In the genomic region with DNA sequence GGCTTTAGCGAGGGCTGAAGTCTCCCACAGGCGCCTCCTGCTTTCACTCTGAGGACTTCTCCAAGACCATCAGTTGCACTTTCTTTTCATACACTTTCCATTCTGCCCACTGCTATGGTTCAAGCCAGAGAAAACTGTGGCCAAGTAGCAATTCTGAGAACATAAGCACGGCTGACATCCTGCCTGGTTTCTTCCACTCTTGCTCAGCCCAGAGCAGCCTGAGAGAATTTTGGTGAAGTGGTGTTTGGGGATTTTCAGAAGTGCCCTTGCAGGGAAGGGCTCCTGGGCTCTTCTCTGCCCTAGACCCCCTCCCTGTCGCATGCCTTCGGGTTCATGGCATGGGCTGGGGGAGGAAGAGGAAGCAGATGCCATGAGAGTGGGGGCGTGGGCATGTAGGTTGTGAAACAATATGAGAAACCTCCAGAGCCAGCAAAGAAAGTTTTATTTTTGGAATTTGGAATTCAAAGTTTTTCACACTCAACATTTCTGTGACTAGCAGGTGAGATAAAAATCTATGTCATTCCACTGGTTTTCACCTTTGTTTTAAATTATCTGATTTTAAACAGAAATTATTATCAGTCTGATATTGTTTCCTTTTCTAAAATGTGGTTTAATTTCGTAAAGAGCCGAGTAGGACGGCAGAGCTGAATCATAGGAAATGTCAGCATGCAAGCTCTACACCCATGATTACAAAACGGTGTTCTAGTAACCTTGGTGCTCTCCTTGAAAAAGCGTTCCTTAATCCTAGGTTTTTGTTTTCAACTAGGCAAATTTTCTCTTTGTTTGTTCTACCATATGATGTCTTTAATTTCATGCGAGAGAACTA, we compare ENCODE assay signal across 11 cellular contexts. TPM values are rescaled to one million over a fixed set of nuclear protein-coding genes. Genes with fewer than 3 reads are reported as not detected.
DNase-seq lines count a peak whose midpoint lies in the region; ATAC-seq lines count a peak whose summit lies in the region.
"Had no signal": no experiment of that assay in that cellular context is flagged by ENCODE, and none has a peak within 500 bp of the region (broad histone marks: within the 10 kb centered on the region; RNA-seq: fewer than 3 reads in every experiment).

No MANE protein-coding gene starts in this region.

- peaks cover 56% of the 10 kb centered on the region for H3K4me1 Mint-ChIP-seq in activated CD4-positive, alpha-beta memory T cell treated with anti-CD3 and anti-CD28 coated beads for 36 hours (ENCODE audit: low read depth)

- peak; percentile 74 for DNase-seq in activated CD4-positive, alpha-beta memory T cell treated with anti-CD3 and anti-CD28 coated beads for 36 hours
- DNase-seq in head of caudate nucleus = peak in 37 of 42 donors; percentile 2 to 58 (median 25)
- DNase-seq in stimulated activated CD4-positive, alpha-beta T cell treated with anti-CD3 and anti-CD28 coated beads, Interleukin-4, amount 100 ng/mL, for 48 hours (ENCODE audit: low read depth in 2 of 2) = peak; percentile 21 to 45
- DNase-seq in 8988T = no peak
- no peak for DNase-seq in EL
- DNase-seq in NCI-H1092 (lab: John Stamatoyannopoulos, UW) = no peak
- no peak for DNase-seq in HAP-1 (ENCODE audit: low spot score in 2 of 2)

- in situ Hi-C loops in HAP-1 (cut with MboI; ENCODE audit: low sequenced_read_pairs) = no loop called here

- CTCF ChIA-PET in activated CD4-positive, alpha-beta memory T cell treated with anti-CD3 and anti-CD28 coated beads for 36 hours (lab: Charles Lee) = interaction anchor here (0.6 to 1.4 kb wide), 4 partner anchors 29 to 50 kb away, joined by 3 read pairs; no protein-coding TSS in a partner anchor

- H3K9me3 Mint-ChIP-seq in activated CD4-positive, alpha-beta memory T cell treated with anti-CD3 and anti-CD28 coated beads for 36 hours = peaks cover 40% of the 10 kb centered on the region

- peak overlapping the region; percentile 70 for H3K4me3 Mint-ChIP-seq in activated CD4-positive, alpha-beta memory T cell treated with anti-CD3 and anti-CD28 coated beads for 36 hours

- H3K4me1 ChIP-seq in HAP-1 = no peaks in the 10 kb centered on the region

- H3K4me3 ChIP-seq in HAP-1 = no peak overlapping the region
- H3K4me3 ChIP-seq: dorsolateral prefrontal cortex had no signal

- no peaks in the 10 kb centered on the region for H3K9me3 ChIP-seq in HAP-1

- H3K27me3 ChIP-seq in HAP-1 (ENCODE audit: low read depth) = no peaks in the 10 kb centered on the region

- no peaks in the 10 kb centered on the region for H3K27me3 Mint-ChIP-seq in activated CD4-positive, alpha-beta memory T cell treated with anti-CD3 and anti-CD28 coated beads for 36 hours
- H3K27me3 Mint-ChIP-seq: progenitor cell of endocrine pancreas had no signal

- peak; percentile 60 for ATAC-seq in GM21381 (IDR thresholded peaks at IDR 0.05; ENCODE audit: unreplicated experiment)

- intact Hi-C loops in activated CD4-positive, alpha-beta memory T cell treated with anti-CD3 and anti-CD28 coated beads for 36 hours (cut with micrococcal nuclease) = loop anchor here (1.0 to 10.0 kb wide), 9 partner anchors 28 to 267 kb away; partner anchors contain the start of gene TNFSF8
- intact Hi-C loops in head of caudate nucleus (cut with DNase I) = no loop called here

- peak overlapping the region; percentile 98 for H3K27ac Mint-ChIP-seq in activated CD4-positive, alpha-beta memory T cell treated with anti-CD3 and anti-CD28 coated beads for 36 hours
- H3K27ac Mint-ChIP-seq: progenitor cell of endocrine pancreas had no signal

- POLR2A ChIA-PET in activated CD4-positive, alpha-beta memory T cell treated with anti-CD3 and anti-CD28 coated beads for 36 hours (lab: Charles Lee) = interaction anchor here (0.9 to 1.7 kb wide), 7 partner anchors 12 to 261 kb away, joined by 3 to 6 read pairs (median 4); partner anchors contain the start of gene TNFSF8

- peaks cover 31% of the 10 kb centered on the region for H3K36me3 Mint-ChIP-seq in activated CD4-positive, alpha-beta memory T cell treated with anti-CD3 and anti-CD28 coated beads for 36 hours

- H3K36me3 ChIP-seq in HAP-1 (replicated peaks) = no peaks in the 10 kb centered on the region

RNA-seq across cellular contexts. Expression of gene TNFSF8, which starts 27.8 kb away (rescaled TPM):
- 10 to 100 TPM; 37.9 to 38.7 TPM for total RNA-seq in activated CD4-positive, alpha-beta memory T cell treated with anti-CD3 and anti-CD28 coated beads for 36 hours
- total RNA-seq: M059J, progenitor cell of endocrine pancreas had no signal

Comparison
In these comparisons a context has a peak if more than half of its experiments do, and no peak if none do; other contexts are left out.
1. DNase-seq: peak in activated CD4-positive, alpha-beta memory T cell treated with anti-CD3 and anti-CD28 coated beads for 36 hours (single experiment), head of caudate nucleus (37 of 42) and stimulated activated CD4-positive, alpha-beta T cell treated with anti-CD3 and anti-CD28 coated beads, Interleukin-4, amount 100 ng/mL, for 48 hours (2 of 2); none in 8988T (single experiment), EL (single experiment), NCI-H1092 (single experiment) and HAP-1 (0 of 2).